15 cellular contexts compared by ENCODE assay signal in the genomic region with DNA sequence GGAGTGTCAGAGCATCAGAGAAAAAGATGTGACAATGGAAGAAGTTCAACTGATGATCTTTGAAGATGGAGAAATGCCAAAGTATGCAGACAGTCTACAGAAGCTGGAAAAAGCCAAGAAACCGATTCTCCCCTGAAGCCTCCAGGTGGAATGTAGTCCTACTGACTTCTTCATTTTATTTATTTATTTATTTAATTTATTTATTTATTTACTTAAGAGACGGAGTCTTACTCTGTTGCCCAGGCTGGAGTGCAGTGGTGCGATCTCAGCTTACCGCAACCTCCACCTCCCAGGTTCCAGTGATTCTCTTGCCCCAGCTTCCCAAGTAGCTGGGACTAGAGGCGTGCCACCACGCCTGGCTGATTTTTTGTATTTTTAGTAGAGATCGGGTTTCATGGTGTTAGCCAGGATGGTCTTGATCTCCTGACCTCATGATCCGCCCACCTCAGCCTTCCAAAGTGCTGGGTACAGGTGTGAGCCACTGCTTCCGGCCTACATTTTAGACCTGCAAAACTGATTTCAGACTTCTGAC.
"Had no signal": no experiment of that assay in that cellular context is flagged by ENCODE, and none has a peak within 500 bp of the region (broad histone marks: within the 10 kb centered on the region; RNA-seq: fewer than 3 reads in every experiment).

No MANE protein-coding gene starts in this region.

- ATAC-seq: activated naive CD8-positive, alpha-beta T cell treated with anti-CD3 and anti-CD28 coated beads, Interleukin-2, amount 50 U/mL, for 24 hours; activated T-cell treated with anti-CD3 and anti-CD28 coated beads, Interleukin-2, amount 50 U/mL, for 4 hours; heart right ventricle; left lung; SK-N-SH treated with all-trans-retinoic acid at 6 μM for 48 hours; T-helper 17 cell had no signal

- H3K27me3 ChIP-seq: colonic mucosa, heart right ventricle, left lung, right atrium auricular region, tibial nerve had no signal

- H3K9me3 Mint-ChIP-seq: activated naive CD8-positive, alpha-beta T cell treated with anti-CD3 and anti-CD28 coated beads, Interleukin-2, amount 50 U/mL, for 24 hours; activated T-cell treated with anti-CD3 and anti-CD28 coated beads, Interleukin-2, amount 50 U/mL, for 4 hours had no signal

- H3K36me3 ChIP-seq: colonic mucosa, left lung, right atrium auricular region, tibial nerve had no signal

- DNase-seq: activated CD4-positive, alpha-beta T cell treated with anti-CD3 and anti-CD28 coated beads, Interleukin-2, amount 50 U/mL, for 1 hour; activated gamma-delta T cell; activated naive CD8-positive, alpha-beta T cell treated with anti-CD3 and anti-CD28 coated beads, Interleukin-2, amount 50 U/mL, for 24 hours; activated T-cell treated with anti-CD3 and anti-CD28 coated beads, Interleukin-2, amount 50 U/mL, for 4 hours; colonic mucosa; heart right ventricle; islet precursor cell; left lung; mesenchymal stem cell; posterior cingulate gyrus; T-helper 17 cell had no signal

- H3K27me3 Mint-ChIP-seq: activated naive CD8-positive, alpha-beta T cell treated with anti-CD3 and anti-CD28 coated beads, Interleukin-2, amount 50 U/mL, for 24 hours; T-helper 17 cell had no signal

- H3K27ac Mint-ChIP-seq: activated naive CD8-positive, alpha-beta T cell treated with anti-CD3 and anti-CD28 coated beads, Interleukin-2, amount 50 U/mL, for 24 hours; T-helper 17 cell had no signal

- H3K4me3 ChIP-seq: colonic mucosa, heart right ventricle, left lung, right atrium auricular region, skin epidermis, tibial nerve had no signal

- H3K27ac ChIP-seq: colonic mucosa, heart right ventricle, left lung, right atrium auricular region, skin epidermis, tibial nerve had no signal
